28 cellular contexts compared by ENCODE assay signal in the genomic region with DNA sequence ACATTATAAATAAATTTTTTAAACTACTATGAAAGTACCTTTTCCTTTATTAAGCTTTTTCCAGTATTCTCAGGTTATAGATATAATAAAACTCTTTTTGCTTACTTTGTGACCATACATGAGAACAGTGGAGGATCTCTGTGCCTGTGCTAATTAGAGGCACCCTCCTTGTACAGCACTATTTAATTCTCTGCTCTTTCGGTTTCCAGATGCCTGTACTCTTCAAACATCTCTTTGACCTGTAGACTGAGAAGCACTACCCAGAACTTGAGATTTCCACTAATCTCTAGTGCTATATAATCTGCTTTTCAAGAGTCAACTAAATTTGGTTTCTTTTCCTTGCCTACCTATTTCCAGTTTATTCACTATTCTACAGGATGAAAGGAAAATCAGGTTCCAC.
"Had no signal": no experiment of that assay in that cellular context is flagged by ENCODE, and none has a peak within 500 bp of the region (broad histone marks: within the 10 kb centered on the region; RNA-seq: fewer than 3 reads in every experiment).

No MANE protein-coding gene starts in this region.

- ATAC-seq: activated CD8-positive, alpha-beta memory T cell treated with anti-CD3 and anti-CD28 coated beads, Interleukin-2, amount 10 ng/mL, durations not matched to agents 7 days and 5 days; activated naive CD8-positive, alpha-beta T cell treated with anti-CD3 and anti-CD28 coated beads, Interleukin-2, amount 50 U/mL, for 24 hours had no signal

- DNase-seq: activated CD4-positive, alpha-beta memory T cell treated with anti-CD3 and anti-CD28 coated beads, Interleukin-2, amount 10 ng/mL, durations not matched to agents 7 days and 5 days; activated CD4-positive, alpha-beta T cell treated with anti-CD3 and anti-CD28 coated beads for 1 hour; activated CD4-positive, alpha-beta T cell treated with anti-CD3 and anti-CD28 coated beads for 48 hours; activated CD4-positive, CD25-positive, alpha-beta regulatory T cell; activated CD8-positive, alpha-beta memory T cell treated with anti-CD3 and anti-CD28 coated beads for 24 hours; activated CD8-positive, alpha-beta memory T cell treated with anti-CD3 and anti-CD28 coated beads, Interleukin-2, amount 10 ng/mL, durations not matched to agents 7 days and 5 days; activated CD8-positive, alpha-beta memory T cell treated with anti-CD3 and anti-CD28 coated beads, Interleukin-2, amount 50 U/mL, for 48 hours; activated effector memory CD4-positive, alpha-beta T cell treated with Interleukin-2 at 50 U/mL for 16 hours; activated naive CD4-positive, alpha-beta T cell treated with anti-CD3 and anti-CD28 coated beads, Interleukin-2, amount 10 ng/mL, durations not matched to agents 7 days and 5 days; activated naive CD8-positive, alpha-beta T cell treated with anti-CD3 and anti-CD28 coated beads, Interleukin-2, amount 50 U/mL, for 24 hours; activated T-cell treated with anti-CD3 and anti-CD28 coated beads, Interleukin-2, amount 50 U/mL, for 48 hours; anterior cingulate cortex; central memory CD4-positive, alpha-beta T cell; colonic mucosa; NCI-H1105; NCI-H1417 treated with DMSO at 0.1 percent for 48 hours; NCI-H187 treated with DMSO at 0.1 percent for 48 hours; NCI-H2081; NCI-H345; NCI-H524 treated with DMSO at 0.1 percent for 48 hours; NCI-H748 treated with DMSO at 0.1 percent for 48 hours; OCI-M1; SHP77; SJCRH30; T1000; WERI-Rb-1 had no signal

- H3K4me3 ChIP-seq: colonic mucosa, SJCRH30, SK-N-MC had no signal

- FAIRE-seq: bronchial epithelial cell had no signal

- H3K9me3 ChIP-seq: colonic mucosa had no signal

- H3K27ac ChIP-seq: colonic mucosa, SJCRH30, SK-N-MC, WERI-Rb-1 had no signal

- H3K27me3 ChIP-seq: colonic mucosa, SJCRH30 had no signal

- H3K36me3 ChIP-seq: colonic mucosa, SJCRH30, WERI-Rb-1 had no signal

- H3K4me1 ChIP-seq: colonic mucosa, SJCRH30 had no signal
